8 cellular contexts compared by ENCODE assay signal in the genomic region with DNA sequence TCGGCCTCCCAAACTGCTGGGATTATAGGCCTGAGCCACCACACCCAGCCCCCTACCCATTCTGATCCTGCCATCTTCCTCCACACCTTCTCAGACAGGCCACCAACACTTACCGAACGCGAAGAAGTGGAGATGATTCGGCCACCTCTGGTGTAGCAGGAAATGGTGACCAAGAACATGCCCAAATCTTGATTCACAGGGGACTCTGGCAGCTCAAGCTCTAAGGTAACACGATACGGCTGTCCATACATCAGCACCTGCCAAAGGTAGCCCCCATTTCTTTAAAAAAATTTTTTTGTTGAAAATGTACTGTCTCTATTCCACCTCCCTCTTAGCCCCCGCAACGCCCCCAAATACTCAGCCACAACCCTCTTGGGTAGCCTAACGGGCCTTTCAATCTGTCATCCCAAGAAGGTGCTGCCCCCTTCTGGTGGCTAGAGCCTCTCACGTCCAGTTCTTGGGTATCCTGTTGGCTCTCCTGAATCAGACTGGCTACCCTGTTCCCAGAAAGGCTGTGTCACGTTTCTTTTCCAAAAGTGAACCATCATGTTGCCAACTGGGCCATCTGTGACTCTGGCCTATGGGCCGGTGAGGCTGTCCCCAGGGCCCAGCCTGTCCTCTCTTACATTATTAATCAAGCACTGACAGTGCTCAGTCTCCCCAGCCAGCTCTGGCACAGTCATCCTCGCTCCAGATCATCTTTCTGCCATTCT. TPM values are rescaled to one million over a fixed set of nuclear protein-coding genes. Genes with fewer than 3 reads are reported as not detected.
A peak's percentile ranks its signal among the peaks of the same experiment; 100 is the strongest.
DNase-seq lines count a peak whose midpoint lies in the region; ATAC-seq and TF ChIP-seq lines count a peak whose summit lies in the region.

No MANE protein-coding gene starts in this region.

- peak; percentile 68 to 91 (median 88) for ATAC-seq in T-cell (replicated peaks in 1 of 4)
- ATAC-seq in heart right ventricle = peak; percentile 71 to 85 (median 78)
- no peak for ATAC-seq in GM18907 (IDR thresholded peaks at IDR 0.05; ENCODE audit: unreplicated experiment)
- ATAC-seq in HG03139 (IDR thresholded peaks at IDR 0.05; ENCODE audit: unreplicated experiment) = no peak

- peak in 1 of 2 donors; percentile 15 for TF ChIP-seq POLR2A in adrenal gland (IDR thresholded peaks at IDR 0.05)

- DNase-seq in Daoy (ENCODE audit: low read depth) (peak; percentile 78), LoVo (ENCODE audit: low spot score) (peak; percentile 55), T-cell (peak; percentile 45 to 80 (median 70)), adrenal gland (peak; percentile 84 to 95 (median 92)), heart right ventricle (peak; percentile 71 to 84), retinal pigment epithelial cell (ENCODE audit: low read depth) (no peak)

- no peak overlapping the region for H3K4me3 ChIP-seq in adrenal gland
- no peak overlapping the region for H3K4me3 ChIP-seq in heart right ventricle
- H3K4me3 ChIP-seq in retinal pigment epithelial cell (ENCODE audit: low read length) = no peak overlapping the region

- peaks cover 20% of the 10 kb centered on the region for H3K36me3 Mint-ChIP-seq in T-cell

- H3K27me3 Mint-ChIP-seq in T-cell = no peaks in the 10 kb centered on the region

- peaks cover 0 to 35% of the 10 kb centered on the region in 2 donors for H3K36me3 ChIP-seq in adrenal gland (replicated peaks in 1 of 2)
- H3K36me3 ChIP-seq in heart right ventricle = peaks cover 0 to 57% (median 17%) of the 10 kb centered on the region in 9 donors

- H3K4me1 Mint-ChIP-seq in T-cell = peaks cover 5 to 7% (median 5%) of the 10 kb centered on the region in 3 donors

- peak overlapping the region in 3 of 5 donors; percentile 22 to 62 (median 59) for H3K27ac ChIP-seq in adrenal gland
- H3K27ac ChIP-seq in heart right ventricle = peak overlapping the region in 4 of 10 donors; percentile 15 to 44 (median 19)

- H3K27me3 ChIP-seq in adrenal gland (no peaks in the 10 kb centered on the region), heart right ventricle (no peaks in the 10 kb centered on the region)

- peak overlapping the region; percentile 11 to 23 for H3K27ac Mint-ChIP-seq in T-cell

- CTCF ChIA-PET in T-cell (lab: Charles Lee) = interaction anchor here (0.6 to 2.4 kb wide), 13 partner anchors 11 to 270 kb away, joined by 3 to 24 read pairs (median 4); a partner anchor contains a TSS

- WGBS in adrenal gland, 4 donors = 38 to 48% (median 42%) methylated on average over 14 of the region's 14 CpGs
- WGBS in heart right ventricle, 2 donors = 40 to 44% methylated on average over 14 of the region's 14 CpGs

- peaks cover 0 to 2% of the 10 kb centered on the region in 2 donors for H3K4me1 ChIP-seq in adrenal gland (replicated peaks in 1 of 2)
- H3K4me1 ChIP-seq in heart right ventricle = peaks cover 0 to 22% (median 16%) of the 10 kb centered on the region in 9 donors

- TF ChIP-seq CTCF in adrenal gland (IDR thresholded peaks at IDR 0.05) = peak; percentile 70 to 88 (median 84)
- peak; percentile 60 to 92 (median 87) for TF ChIP-seq CTCF in heart right ventricle (IDR thresholded peaks at IDR 0.05)
- peak; percentile 87 for TF ChIP-seq CTCF in retinal pigment epithelial cell (conservative IDR thresholded peaks at IDR 0.05; ENCODE audit: low read depth, low read length)

- POLR2A ChIA-PET in T-cell (lab: Charles Lee) = interaction anchor here (0.5 to 0.6 kb wide), 2 partner anchors 30 to 135 kb away, joined by 3 to 5 read pairs; no protein-coding TSS in a partner anchor

- intact Hi-C loops in adrenal gland (cut with DNase I) = loop anchor here in 1 of 2 donors (5.0 kb wide), 1 partner anchor 312 kb away; no protein-coding TSS in a partner anchor
- intact Hi-C loops in heart right ventricle (cut with DNase I) = loop anchor here (2.0 to 10.0 kb wide), 7 partner anchors 14 to 312 kb away; a partner anchor contains a TSS

- H3K9me3 ChIP-seq in adrenal gland (replicated peaks in 1 of 3) (no peaks in the 10 kb centered on the region), heart right ventricle (no peaks in the 10 kb centered on the region)

- H3K4me3 Mint-ChIP-seq in T-cell = no peak overlapping the region

- H3K9me3 Mint-ChIP-seq in T-cell = no peaks in the 10 kb centered on the region

RNA-seq across cellular contexts. Expression of a gene that starts 5.3 kb away (rescaled TPM):
- 0.98 TPM in 1 of 2 replicates, not detected in the other for total RNA-seq in Daoy (2014; rRNA removed; shearing (Covaris generic))
- total RNA-seq in T-cell = under 1 TPM in 4 of 5 donors, not detected in 1; 0.14 to 0.29 (median 0.19) TPM
- total RNA-seq in adrenal gland = 10 to 100 TPM in 6 of 8 donors, 1 to 10 TPM in 2; 6.5 to 29.9 (median 14.7) TPM
- 1 to 10 TPM; 5.7 to 9.3 (median 6.4) TPM for polyA plus RNA-seq in adrenal gland
- 1 to 10 TPM; 2.0 to 9.5 (median 2.6) TPM for total RNA-seq in heart right ventricle
- polyA plus RNA-seq in heart right ventricle = 1 to 10 TPM; 1.9 to 2.8 TPM

RNA-seq across cellular contexts. Expression of a gene that starts 12.6 kb away (rescaled TPM):
- total RNA-seq in Daoy (2014; rRNA removed; shearing (Covaris generic)) = 56.9 and 79.5 TPM in 2 replicates
- 10 to 100 TPM; 21.9 to 43.7 (median 37.3) TPM for total RNA-seq in T-cell
- 100 to 1,000 TPM in 5 of 8 donors, 10 to 100 TPM in 3; 77.6 to 185 (median 105) TPM for total RNA-seq in adrenal gland
- 100 to 1,000 TPM; 134 to 653 (median 440) TPM for polyA plus RNA-seq in adrenal gland
- 10 to 100 TPM in 9 of 10 donors, 1 to 10 TPM in 1; 8.5 to 26.8 (median 15.7) TPM for total RNA-seq in heart right ventricle
- 10 to 100 TPM; 31.4 to 83.0 TPM for polyA plus RNA-seq in heart right ventricle

RNA-seq across cellular contexts. Expression of a gene that starts 12.9 kb away (rescaled TPM):
- total RNA-seq in Daoy (2014; rRNA removed; shearing (Covaris generic)) = not detected in 2 replicates
- total RNA-seq in T-cell (not detected), adrenal gland (1 to 10 TPM in 2 of 8 donors, under 1 TPM in 4, not detected in 2; 0.39 to 3.2 (median 0.94) TPM), heart right ventricle (under 1 TPM in 4 of 10 donors, not detected in 6; 0.26 to 0.34 (median 0.31) TPM)
- polyA plus RNA-seq in adrenal gland (10 to 100 TPM in 1 of 3 donors, 1 to 10 TPM in 2; 4.1 to 15.7 (median 6.4) TPM), heart right ventricle (under 1 TPM in 1 of 2 donors, not detected in 1; 0.16 TPM)

RNA-seq across cellular contexts. Expression of a gene that starts 15.7 kb away (rescaled TPM):
- total RNA-seq in Daoy (2014; rRNA removed; shearing (Covaris generic)) = 132 and 157 TPM in 2 replicates
- total RNA-seq in T-cell = 100 to 1,000 TPM; 180 to 199 (median 196) TPM
- 100 to 1,000 TPM in 6 of 8 donors, 10 to 100 TPM in 2; 81.3 to 308 (median 153) TPM for total RNA-seq in adrenal gland
- 100 to 1,000 TPM; 114 to 225 (median 177) TPM for polyA plus RNA-seq in adrenal gland
- total RNA-seq in heart right ventricle = 100 to 1,000 TPM in 1 of 10 donors, 10 to 100 TPM in 9; 57.8 to 100 (median 81.2) TPM
- polyA plus RNA-seq in heart right ventricle = 100 to 1,000 TPM in 1 of 2 donors, 10 to 100 TPM in 1; 83.1 to 175 TPM

RNA-seq across cellular contexts. Expression of a gene that starts 22.5 kb away (rescaled TPM):
- total RNA-seq in Daoy (2014; rRNA removed; shearing (Covaris generic)) = 4.9 and 6.0 TPM in 2 replicates
- total RNA-seq in T-cell (10 to 100 TPM; 15.5 to 24.7 (median 20.7) TPM), adrenal gland (10 to 100 TPM in 2 of 8 donors, 1 to 10 TPM in 6; 1.1 to 22.0 (median 8.3) TPM), heart right ventricle (1 to 10 TPM; 1.6 to 4.9 (median 3.0) TPM)
- polyA plus RNA-seq in adrenal gland (10 to 100 TPM; 16.5 to 30.4 (median 17.5) TPM), heart right ventricle (1 to 10 TPM; 1.6 to 6.4 TPM)

Comparison
In these comparisons a context has a peak if more than half of its experiments do, and no peak if none do; other contexts are left out.
1. ATAC-seq: peak in T-cell (4 of 4) and heart right ventricle (8 of 8); none in GM18907 (single experiment) and HG03139 (single experiment).
2. Peak in every context shown above with its lines, with median percentiles within 50 percentile points of each other: CTCF ChIP-seq.